ENCODE assay signal across 23 cellular contexts in the genomic region with DNA sequence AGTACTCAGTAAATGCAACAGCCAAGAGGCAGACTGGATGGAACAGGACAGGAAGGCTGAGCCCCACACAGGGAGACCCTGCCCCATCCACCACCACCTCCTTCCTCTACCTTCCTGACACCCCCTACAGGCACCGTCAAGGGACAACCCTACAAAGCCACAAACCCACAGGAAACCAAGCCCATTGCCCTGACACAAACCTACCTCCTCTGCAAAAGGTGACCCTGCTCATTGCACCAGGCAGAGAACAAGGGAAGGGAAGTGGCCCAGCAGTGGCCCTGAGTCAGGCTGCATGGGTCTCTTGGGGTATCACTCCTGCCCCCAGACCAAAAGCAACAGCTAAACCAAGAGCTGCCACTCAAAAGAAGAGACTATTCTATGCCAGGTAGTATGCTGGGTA. TPM values are rescaled to one million over a fixed set of nuclear protein-coding genes. Genes with fewer than 3 reads are reported as not detected.
DNase-seq lines count a peak whose midpoint lies in the region; ATAC-seq, FAIRE-seq and TF ChIP-seq lines count a peak whose summit lies in the region.
"Had no signal": no experiment of that assay in that cellular context is flagged by ENCODE, and none has a peak within 500 bp of the region (broad histone marks: within the 10 kb centered on the region; RNA-seq: fewer than 3 reads in every experiment).

No MANE protein-coding gene starts in this region.

- peak overlapping the region; percentile 43 for H3K4me3 Mint-ChIP-seq in activated CD4-positive, alpha-beta T cell treated with anti-CD3 and anti-CD28 coated beads, Interleukin-2, amount 10 ng/mL, durations not matched to agents 7 days and 5 days
- H3K4me3 Mint-ChIP-seq in activated T-cell treated with anti-CD3 and anti-CD28 coated beads, Interleukin-2, amount 50 U/mL, for 72 hours = peak overlapping the region; percentile 63 to 76
- H3K4me3 Mint-ChIP-seq: H9, nephron had no signal

- H3K4me2 ChIP-seq in neuronal stem cell (ENCODE audit: insufficient read depth, low read length, poor library complexity, severe bottlenecking) = no peak overlapping the region

- TF ChIP-seq CTCF in ovary (IDR thresholded peaks at IDR 0.05) = no peak

- H2BK5ac ChIP-seq in neuronal stem cell (ENCODE audit: low read length) = no peak overlapping the region

- H3K79me1 ChIP-seq in neuronal stem cell (ENCODE audit: low read depth, low read length) = no peaks in the 10 kb centered on the region

- H2AFZ ChIP-seq in neuronal stem cell (ENCODE audit: low read length) = no peak overlapping the region

- no peak overlapping the region for H2BK120ac ChIP-seq in neuronal stem cell (ENCODE audit: low read depth, low read length)

- H3K27ac ChIP-seq in neuronal stem cell (replicated peaks; ENCODE audit: low read length) = no peak overlapping the region
- no peak overlapping the region for H3K27ac ChIP-seq in ovary
- H3K27ac ChIP-seq: cardiac muscle cell, gastrocnemius medialis, prostate gland, WERI-Rb-1 had no signal

- H3K18ac ChIP-seq in neuronal stem cell (ENCODE audit: low read length) = no peak overlapping the region

- FAIRE-seq in GM18507 (lab: Jason Lieb, UNC) = peak; percentile 89
- FAIRE-seq: A204.1 had no signal

- H2BK15ac ChIP-seq in neuronal stem cell (ENCODE audit: low read length) = no peak overlapping the region

- TF ChIP-seq EP300 in ovary (IDR thresholded peaks at IDR 0.05) = no peak

- H3K36me3 ChIP-seq in neuronal stem cell (replicated peaks in 1 of 2; ENCODE audit: control insufficient read depth in 2 of 2, insufficient read depth in 2 of 2, low read length in 2 of 2) = no peaks in the 10 kb centered on the region
- H3K36me3 ChIP-seq in ovary = no peaks in the 10 kb centered on the region
- H3K36me3 ChIP-seq: cardiac muscle cell, gastrocnemius medialis, prostate gland, WERI-Rb-1 had no signal

- peaks cover 57% of the 10 kb centered on the region for H3K36me3 Mint-ChIP-seq in activated CD4-positive, alpha-beta T cell treated with anti-CD3 and anti-CD28 coated beads, Interleukin-2, amount 10 ng/mL, durations not matched to agents 7 days and 5 days (ENCODE audit: low read depth)
- peaks cover 17 to 29% of the 10 kb centered on the region in 2 donors for H3K36me3 Mint-ChIP-seq in activated T-cell treated with anti-CD3 and anti-CD28 coated beads, Interleukin-2, amount 50 U/mL, for 72 hours (ENCODE audit: insufficient read depth in 2 of 2)

- no peak overlapping the region for H3K9ac ChIP-seq in neuronal stem cell (ENCODE audit: low read depth, low read length, poor library complexity)

- H2AK5ac ChIP-seq in neuronal stem cell (ENCODE audit: low read depth, low read length) = no peak overlapping the region

- no peak overlapping the region for H2BK12ac ChIP-seq in neuronal stem cell (ENCODE audit: low read length)

- H3K14ac ChIP-seq in neuronal stem cell (ENCODE audit: low read length) = no peak overlapping the region

- CTCF ChIA-PET in activated CD4-positive, alpha-beta T cell treated with anti-CD3 and anti-CD28 coated beads, Interleukin-2, amount 10 ng/mL, durations not matched to agents 7 days and 5 days (lab: Charles Lee) = no interaction called here

- H3K27me3 ChIP-seq in neuronal stem cell (ENCODE audit: control insufficient read depth in 3 of 3, insufficient read depth in 3 of 3, low read depth in 1 of 3, low read length in 3 of 3) (peaks cover 0 to 3% (median 2%) of the 10 kb centered on the region in 3 experiments), ovary (no peaks in the 10 kb centered on the region)
- H3K27me3 ChIP-seq: cardiac muscle cell, gastrocnemius medialis had no signal

- ATAC-seq in activated T-cell treated with anti-CD3 and anti-CD28 coated beads, Interleukin-2, amount 50 U/mL, for 72 hours (replicated peaks in 1 of 2) = peak; percentile 47 to 48
- ATAC-seq in HG03469 (IDR thresholded peaks at IDR 0.05; ENCODE audit: unreplicated experiment) = no peak
- ATAC-seq: gastrocnemius medialis, Right ventricle myocardium inferior had no signal

- no peaks in the 10 kb centered on the region for H3K4me1 ChIP-seq in neuronal stem cell (ENCODE audit: control insufficient read depth in 2 of 2, insufficient read depth in 1 of 2, low read depth in 1 of 2, low read length in 2 of 2)
- no peaks in the 10 kb centered on the region for H3K4me1 ChIP-seq in ovary (ENCODE audit: insufficient read depth)
- H3K4me1 ChIP-seq: gastrocnemius medialis, prostate gland had no signal

- H3K23ac ChIP-seq in neuronal stem cell (ENCODE audit: low read depth, low read length, poor library complexity) = peak overlapping the region; percentile 1

- no peak overlapping the region for H4K8ac ChIP-seq in neuronal stem cell (ENCODE audit: low read depth, low read length)

- POLR2A ChIA-PET in activated CD4-positive, alpha-beta T cell treated with anti-CD3 and anti-CD28 coated beads, Interleukin-2, amount 10 ng/mL, durations not matched to agents 7 days and 5 days (lab: Charles Lee) = no interaction called here

- H3K9me3 Mint-ChIP-seq in activated CD4-positive, alpha-beta T cell treated with anti-CD3 and anti-CD28 coated beads, Interleukin-2, amount 10 ng/mL, durations not matched to agents 7 days and 5 days = peaks cover 24% of the 10 kb centered on the region
- peaks cover 2 to 12% of the 10 kb centered on the region in 2 donors for H3K9me3 Mint-ChIP-seq in activated T-cell treated with anti-CD3 and anti-CD28 coated beads, Interleukin-2, amount 50 U/mL, for 72 hours

- no CpG with 5 or more reads among the region's 1 CpG for WGBS in neuronal stem cell (ENCODE audit: extremely low coverage in 2 of 2, insufficient read length in 2 of 2, insufficient replicate concordance in 1 of 2), 2 donors
- 71 to 80% (median 79%) methylated on average over 1 of the region's 1 CpG for WGBS in ovary, 3 donors

- H3K27me3 Mint-ChIP-seq in activated CD4-positive, alpha-beta T cell treated with anti-CD3 and anti-CD28 coated beads, Interleukin-2, amount 10 ng/mL, durations not matched to agents 7 days and 5 days = peaks cover under 1% of the 10 kb centered on the region
- no peaks in the 10 kb centered on the region for H3K27me3 Mint-ChIP-seq in activated T-cell treated with anti-CD3 and anti-CD28 coated beads, Interleukin-2, amount 50 U/mL, for 72 hours (ENCODE audit: low read depth)

- H4K91ac ChIP-seq in neuronal stem cell (ENCODE audit: low read depth, low read length, poor library complexity) = no peak overlapping the region

- H3K27ac Mint-ChIP-seq in activated CD4-positive, alpha-beta T cell treated with anti-CD3 and anti-CD28 coated beads, Interleukin-2, amount 10 ng/mL, durations not matched to agents 7 days and 5 days = peak overlapping the region; percentile 95
- peak overlapping the region; percentile 76 for H3K27ac Mint-ChIP-seq in activated T-cell treated with anti-CD3 and anti-CD28 coated beads, Interleukin-2, amount 50 U/mL, for 72 hours
- H3K27ac Mint-ChIP-seq: H9, nephron had no signal

- no peak for TF ChIP-seq POLR2A in ovary (IDR thresholded peaks at IDR 0.05)

- no peak overlapping the region for H3K4ac ChIP-seq in neuronal stem cell (ENCODE audit: low read length)

- DNase-seq in activated CD4-positive, alpha-beta T cell treated with anti-CD3 and anti-CD28 coated beads, Interleukin-2, amount 10 ng/mL, durations not matched to agents 7 days and 5 days = peak; percentile 63
- no peak for DNase-seq in activated CD4-positive, alpha-beta T cell treated with anti-CD3 and anti-CD28 coated beads, Interleukin-2, amount 50 U/mL, for 4 hours
- DNase-seq in GM18507 (ENCODE audit: extremely low spot score, insufficient read length, low read depth) = no peak
- DNase-seq in activated T-cell treated with anti-CD3 and anti-CD28 coated beads, Interleukin-2, amount 50 U/mL, for 72 hours = peak; percentile 57 to 75
- DNase-seq in neuronal stem cell (ENCODE audit: low spot score) = no peak
- no peak for DNase-seq in D341Med (ENCODE audit: low spot score)
- DNase-seq in ovary = no peak
- DNase-seq: C1 segment of cervical spinal cord; DMS53; gastrocnemius medialis; H9; mesenchymal stem cell; NCI-H187 treated with DMSO at 0.1 percent for 48 hours; NCI-H446; stimulated activated CD4-positive, alpha-beta T cell treated with anti-CD3 and anti-CD28 coated beads, Interleukin-4, amount 100 ng/mL, for 4 hours; SW 1271; WERI-Rb-1 had no signal

- H3K9me3 ChIP-seq in neuronal stem cell (replicated peaks in 1 of 2; ENCODE audit: control insufficient read depth in 2 of 2, insufficient read depth in 1 of 2, low read depth in 1 of 2, low read length in 2 of 2) = peaks cover 0 to 3% of the 10 kb centered on the region in 2 donors
- H3K9me3 ChIP-seq in ovary = no peaks in the 10 kb centered on the region
- H3K9me3 ChIP-seq: prostate gland had no signal

- H3K4me3 ChIP-seq in neuronal stem cell (ENCODE audit: low read length in 2 of 2) (no peak overlapping the region), ovary (no peak overlapping the region)
- H3K4me3 ChIP-seq: cardiac muscle cell, gastrocnemius medialis, prostate gland had no signal

- H3K4me1 Mint-ChIP-seq in activated CD4-positive, alpha-beta T cell treated with anti-CD3 and anti-CD28 coated beads, Interleukin-2, amount 10 ng/mL, durations not matched to agents 7 days and 5 days = peaks cover 84% of the 10 kb centered on the region
- peaks cover 57% of the 10 kb centered on the region for H3K4me1 Mint-ChIP-seq in activated T-cell treated with anti-CD3 and anti-CD28 coated beads, Interleukin-2, amount 50 U/mL, for 72 hours (ENCODE audit: low read depth)
- H3K4me1 Mint-ChIP-seq: nephron had no signal

- intact Hi-C loops in ovary (cut with DNase I) = no loop called here

RNA-seq across cellular contexts. Expression of gene JAKMIP1, which starts 21.0 kb away (rescaled TPM):
- total RNA-seq in activated CD4-positive, alpha-beta T cell treated with anti-CD3 and anti-CD28 coated beads, Interleukin-2, amount 10 ng/mL, durations not matched to agents 7 days and 5 days = 10 to 100 TPM in 1 of 2 experiments, 1 to 10 TPM in 1; 9.6 to 10.9 TPM
- total RNA-seq in activated T-cell treated with anti-CD3 and anti-CD28 coated beads, Interleukin-2, amount 50 U/mL, for 72 hours = 10 to 100 TPM in 1 of 2 donors, 1 to 10 TPM in 1; 9.0 to 33.7 TPM
- polyA plus RNA-seq in neuronal stem cell (2013, experiment 1 of 2) = 2.2 TPM
- 2.1 TPM for polyA plus RNA-seq in neuronal stem cell (2013, experiment 2 of 2)
- under 1 TPM in 6 of 7 donors, not detected in 1; 0.45 to 1.00 (median 0.64) TPM for total RNA-seq in ovary
- polyA plus RNA-seq in ovary = under 1 TPM; 0.33 to 0.50 TPM
- total RNA-seq: Right ventricle myocardium inferior had no signal

Comparison
In these comparisons a context has a peak if more than half of its experiments do, and no peak if none do; other contexts are left out.
1. DNase-seq: peak in activated CD4-positive, alpha-beta T cell treated with anti-CD3 and anti-CD28 coated beads, Interleukin-2, amount 10 ng/mL, durations not matched to agents 7 days and 5 days (single experiment) and activated T-cell treated with anti-CD3 and anti-CD28 coated beads, Interleukin-2, amount 50 U/mL, for 72 hours (2 of 2); none in activated CD4-positive, alpha-beta T cell treated with anti-CD3 and anti-CD28 coated beads, Interleukin-2, amount 50 U/mL, for 4 hours (0 of 2), GM18507 (single experiment), neuronal stem cell (single experiment), D341Med (single experiment) and ovary (0 of 5).
2. RNA of gene JAKMIP1, which starts 21.0 kb away (total RNA-seq): 9.0 to 33.7 TPM in activated T-cell treated with anti-CD3 and anti-CD28 coated beads, Interleukin-2, amount 50 U/mL, for 72 hours and 9.6 to 10.9 TPM in activated CD4-positive, alpha-beta T cell treated with anti-CD3 and anti-CD28 coated beads, Interleukin-2, amount 10 ng/mL, durations not matched to agents 7 days and 5 days; 0.45 to 1.00 TPM in ovary; every median in the first group is over 4 times any median in the second.